ENCODE assay signal across 14 cellular contexts in the genomic region with DNA sequence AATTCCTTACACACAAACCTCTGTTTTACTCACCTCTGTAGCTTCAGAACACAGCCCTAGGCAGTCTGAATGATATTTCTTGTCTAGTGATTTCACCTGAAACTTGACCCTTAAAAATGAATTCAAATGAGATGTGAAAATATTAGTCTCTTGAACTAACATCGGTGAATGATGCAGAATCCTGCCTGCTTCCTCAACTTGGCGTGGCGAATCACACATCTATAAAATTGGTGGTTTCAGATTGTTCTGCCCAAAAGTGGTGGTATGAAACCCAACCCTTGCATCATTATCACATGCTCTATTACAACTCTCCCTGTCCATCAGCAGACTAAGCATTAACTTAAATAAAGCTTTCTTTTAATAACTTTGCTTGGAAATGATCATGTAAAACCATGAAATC.
"Had no signal": no experiment of that assay in that cellular context is flagged by ENCODE, and none has a peak within 500 bp of the region (broad histone marks: within the 10 kb centered on the region; RNA-seq: fewer than 3 reads in every experiment).

No MANE protein-coding gene starts in this region.

- H3K36me3 ChIP-seq: ovary, right lobe of liver, stomach, upper lobe of right lung had no signal

- H3K4me2 ChIP-seq: hepatocyte had no signal

- H3K4me1 ChIP-seq: right lobe of liver, stomach, testis, upper lobe of right lung had no signal

- H3K9me3 ChIP-seq: ovary, right lobe of liver, stomach, testis, upper lobe of right lung had no signal

- H3K27me3 ChIP-seq: hepatocyte, ovary, right lobe of liver, stomach, testis, upper lobe of right lung had no signal

- H3K27ac ChIP-seq: hepatocyte, ovary, right lobe of liver, stomach, testis, upper lobe of right lung had no signal

- ATAC-seq: activated naive CD8-positive, alpha-beta T cell treated with anti-CD3 and anti-CD28 coated beads, Interleukin-2, amount 50 U/mL, for 24 hours; left lobe of liver; right lobe of liver; upper lobe of right lung had no signal

- H3K4me3 ChIP-seq: hepatocyte, ovary, right lobe of liver, stomach, testis, upper lobe of right lung had no signal

- H2AFZ ChIP-seq: hepatocyte had no signal

- H3K79me2 ChIP-seq: hepatocyte had no signal

- DNase-seq: activated CD4-positive, CD25-positive, alpha-beta regulatory T cell treated with anti-CD3 and anti-CD28 coated beads, Interleukin-2, amount 50 U/mL, for 72 hours; activated naive CD4-positive, alpha-beta T cell treated with anti-CD3 and anti-CD28 coated beads for 36 hours; activated naive CD8-positive, alpha-beta T cell treated with anti-CD3 and anti-CD28 coated beads, Interleukin-2, amount 50 U/mL, for 24 hours; aorta; dermis blood vessel endothelial cell; erythroblast; ovary; right lobe of liver; stomach; T1000; testis; upper lobe of right lung had no signal
